9 cellular contexts compared by ENCODE assay signal in genomic region chr2:136008205-136008865, GRCh38. TPM values are rescaled to one million over a fixed set of nuclear protein-coding genes. Genes with fewer than 3 reads are reported as not detected.
DNase-seq lines count a peak whose midpoint lies in the region; ATAC-seq and TF ChIP-seq lines count a peak whose summit lies in the region.
"Had no signal": no experiment of that assay in that cellular context is flagged by ENCODE, and none has a peak within 500 bp of the region (broad histone marks: within the 10 kb centered on the region; RNA-seq: fewer than 3 reads in every experiment).

No MANE protein-coding gene starts in this region.

- TF ChIP-seq CTCF in esophagus muscularis mucosa (IDR thresholded peaks at IDR 0.05) (no peak), smooth muscle cell (IDR thresholded peaks at IDR 0.05; ENCODE audit: borderline replicate concordance, insufficient read depth, poor library complexity, severe bottlenecking) (no peak), A673 (conservative IDR thresholded peaks at IDR 0.05; ENCODE audit: low read depth, low read length) (no peak)

- no peak for TF ChIP-seq POLR2A in esophagus muscularis mucosa (IDR thresholded peaks at IDR 0.05; ENCODE audit: low read depth)

- no peak overlapping the region for H3K4me2 ChIP-seq in smooth muscle cell

- TF ChIP-seq EP300 in esophagus muscularis mucosa (IDR thresholded peaks at IDR 0.05) = no peak

- no peak overlapping the region for H3K9ac ChIP-seq in smooth muscle cell (ENCODE audit: low read depth)

- peaks cover 0 to 18% (median 8%) of the 10 kb centered on the region in 4 donors for H3K4me1 ChIP-seq in esophagus muscularis mucosa
- H3K4me1 ChIP-seq in smooth muscle cell (ENCODE audit: low read depth) = peaks cover 4% of the 10 kb centered on the region
- H3K4me1 ChIP-seq in A673 (ENCODE audit: insufficient read depth, low read length, poor library complexity, severe bottlenecking) = no peaks in the 10 kb centered on the region

- ATAC-seq in HG02943 (IDR thresholded peaks at IDR 0.05; ENCODE audit: low read depth, unreplicated experiment) = peak; percentile 53
- ATAC-seq: HCT116 had no signal

- no peaks in the 10 kb centered on the region for H3K79me2 ChIP-seq in smooth muscle cell (ENCODE audit: low read depth)

- H3K36me3 ChIP-seq in esophagus muscularis mucosa (no peaks in the 10 kb centered on the region), smooth muscle cell (ENCODE audit: low read depth) (no peaks in the 10 kb centered on the region), A673 (ENCODE audit: insufficient read depth, low read length, poor library complexity, severe bottlenecking) (no peaks in the 10 kb centered on the region)

- CTCF ChIA-PET in A673 (lab: Charles Lee) = no interaction called here

- no TSS peak for BruUV-seq in A673 (replicated peaks; lab: Mats Ljungman, UMichigan)

- no peak overlapping the region for H2AFZ ChIP-seq in smooth muscle cell (ENCODE audit: low read depth)

- POLR2A ChIA-PET in A673 (lab: Charles Lee; ENCODE audit: low non-redundant PET) = no interaction called here

- DNase-seq in activated CD4-positive, CD25-positive, alpha-beta regulatory T cell treated with anti-CD3 and anti-CD28 coated beads, Interleukin-2, amount 50 U/mL, for 72 hours = peak; percentile 57
- peak; percentile 93 for DNase-seq in esophagus muscularis mucosa (ENCODE audit: extremely low spot score)
- peak; percentile 46 for DNase-seq in stimulated activated CD8-positive, alpha-beta memory T cell treated with anti-CD3 and anti-CD28 coated beads, Interleukin-12 subunit alpha, Interleukin-12 subunit beta, amount 100 ng/mL, for 4 hours (ENCODE audit: low read depth)
- no peak for DNase-seq in NCI-H748 (lab: John Stamatoyannopoulos, UW; ENCODE audit: unreplicated experiment)
- no peak for DNase-seq in smooth muscle cell (lab: John Stamatoyannopoulos, UW; ENCODE audit: unreplicated experiment)
- no peak for DNase-seq in NCI-H1694 (lab: John Stamatoyannopoulos, UW)
- no peak for DNase-seq in A673 (ENCODE audit: low spot score)

- no peak overlapping the region for H3K27ac ChIP-seq in esophagus muscularis mucosa (replicated peaks in 1 of 4)
- H3K27ac ChIP-seq in smooth muscle cell (ENCODE audit: low read depth) = no peak overlapping the region
- H3K27ac ChIP-seq in A673 (ENCODE audit: low read depth, low read length, poor library complexity, severe bottlenecking) = no peak overlapping the region

- 93% methylated on average over 9 of the region's 9 CpGs for WGBS in esophagus muscularis mucosa
- WGBS in smooth muscle cell (ENCODE audit: low lambda C conversion rate) = 94% methylated on average over 9 of the region's 9 CpGs

- H3F3A ChIP-seq in smooth muscle cell (ENCODE audit: low read depth) = no peaks in the 10 kb centered on the region

- no peaks in the 10 kb centered on the region for H3K9me3 ChIP-seq in esophagus muscularis mucosa
- no peaks in the 10 kb centered on the region for H3K9me3 ChIP-seq in smooth muscle cell (replicated peaks; ENCODE audit: low read depth)
- H3K9me3 ChIP-seq in A673 (ENCODE audit: low read depth, low read length, poor library complexity, severe bottlenecking) = no peaks in the 10 kb centered on the region

- H4K20me1 ChIP-seq in smooth muscle cell (ENCODE audit: low read depth) = no peaks in the 10 kb centered on the region

- H3K27me3 ChIP-seq in esophagus muscularis mucosa = no peaks in the 10 kb centered on the region
- no peaks in the 10 kb centered on the region for H3K27me3 ChIP-seq in smooth muscle cell (ENCODE audit: low read depth)
- no peaks in the 10 kb centered on the region for H3K27me3 ChIP-seq in A673 (replicated peaks; ENCODE audit: insufficient read depth, low read depth, low read length, poor library complexity)

- H3K4me3 ChIP-seq in esophagus muscularis mucosa (no peak overlapping the region), smooth muscle cell (no peak overlapping the region), A673 (ENCODE audit: low read depth, low read length, poor library complexity, severe bottlenecking) (no peak overlapping the region)

- intact Hi-C loops in esophagus muscularis mucosa (cut with DNase I) = no loop called here
- intact Hi-C loops in A673 (cut with micrococcal nuclease; ENCODE audit: unreplicated experiment) = no loop called here

RNA-seq across cellular contexts. Expression of gene DARS1, which starts 22.9 kb away (rescaled TPM):
- total RNA-seq in esophagus muscularis mucosa (100 to 1,000 TPM in 3 of 4 donors, 10 to 100 TPM in 1; 98.8 to 129 (median 121) TPM), smooth muscle cell (112 and 121 TPM in 2 replicates), A673 (2021) (61.0 and 63.6 TPM in 2 replicates)
- polyA plus RNA-seq in smooth muscle cell = 110 and 119 TPM in 2 replicates

Comparison
In these comparisons a context has a peak if more than half of its experiments do, and no peak if none do; other contexts are left out.
1. DNase-seq: peak in activated CD4-positive, CD25-positive, alpha-beta regulatory T cell treated with anti-CD3 and anti-CD28 coated beads, Interleukin-2, amount 50 U/mL, for 72 hours (single experiment), esophagus muscularis mucosa (single experiment) and stimulated activated CD8-positive, alpha-beta memory T cell treated with anti-CD3 and anti-CD28 coated beads, Interleukin-12 subunit alpha, Interleukin-12 subunit beta, amount 100 ng/mL, for 4 hours (single experiment); none in NCI-H748 (single experiment), smooth muscle cell (single experiment), NCI-H1694 (single experiment) and A673 (single experiment).